ENCODE assay signal across 16 cellular contexts in genomic region chr2:26175191-26175715, GRCh38.
"Had no signal": no experiment of that assay in that cellular context is flagged by ENCODE, and none has a peak within 500 bp of the region (broad histone marks: within the 10 kb centered on the region; RNA-seq: fewer than 3 reads in every experiment).

No MANE protein-coding gene starts in this region.

- DNase-seq: activated T-cell treated with anti-CD3 and anti-CD28 coated beads, Interleukin-2, amount 50 U/mL, for 24 hours; amygdala; effector CD4-positive, alpha-beta T cell; foreskin melanocyte; left lung; mesenchymal stem cell; stimulated activated CD4-positive, alpha-beta T cell treated with anti-CD3 and anti-CD28 coated beads, Interleukin-2, amount 100 ng/mL, for 24 hours; stimulated activated naive B cell treated with anti-CD40 and anti-IgM and Interleukin-4, amounts not matched to agents 10 μg/mL and 1 μg/mL and 100 μg/mL, for 72 hours had no signal

- ATAC-seq: activated CD4-positive, CD25-positive, alpha-beta regulatory T cell treated with anti-CD3 and anti-CD28 coated beads, Interleukin-2, amount 50 U/mL, for 24 hours; heart left ventricle; left lung; right lobe of liver had no signal

- H3K36me3 ChIP-seq: breast epithelium, heart left ventricle, left lung, prostate gland, right lobe of liver, upper lobe of left lung had no signal

- H3K27me3 ChIP-seq: right lobe of liver had no signal

- H3K9me3 Mint-ChIP-seq: activated T-cell treated with anti-CD3 and anti-CD28 coated beads, Interleukin-2, amount 50 U/mL, for 24 hours; T-helper 2 cell treated with Interferon-gamma antibody and Interleukin-4, amounts not matched to agents 5 μg/mL and 100 μg/mL, for 36 hours had no signal

- H3K9me3 ChIP-seq: breast epithelium, heart left ventricle, left lung, prostate gland, right lobe of liver, upper lobe of left lung had no signal

- H3K4me3 Mint-ChIP-seq: activated T-cell treated with anti-CD3 and anti-CD28 coated beads, Interleukin-2, amount 50 U/mL, for 24 hours; stimulated activated naive B cell treated with anti-CD40 and anti-IgM and Interleukin-4, amounts not matched to agents 10 μg/mL and 1 μg/mL and 100 μg/mL, for 72 hours had no signal

- H3K4me3 ChIP-seq: breast epithelium, heart left ventricle, left lung, prostate gland, right lobe of liver, upper lobe of left lung had no signal

- H3K27ac ChIP-seq: breast epithelium, heart left ventricle, left lung, prostate gland, right lobe of liver, upper lobe of left lung had no signal

- H3K27ac Mint-ChIP-seq: activated naive CD8-positive, alpha-beta T cell; activated T-cell treated with anti-CD3 and anti-CD28 coated beads, Interleukin-2, amount 50 U/mL, for 24 hours; stimulated activated naive B cell treated with anti-CD40 and anti-IgM and Interleukin-4, amounts not matched to agents 10 μg/mL and 1 μg/mL and 100 μg/mL, for 72 hours; T-helper 2 cell treated with Interferon-gamma antibody and Interleukin-4, amounts not matched to agents 5 μg/mL and 100 μg/mL, for 36 hours had no signal
